18 cellular contexts compared by ENCODE assay signal in the genomic region with DNA sequence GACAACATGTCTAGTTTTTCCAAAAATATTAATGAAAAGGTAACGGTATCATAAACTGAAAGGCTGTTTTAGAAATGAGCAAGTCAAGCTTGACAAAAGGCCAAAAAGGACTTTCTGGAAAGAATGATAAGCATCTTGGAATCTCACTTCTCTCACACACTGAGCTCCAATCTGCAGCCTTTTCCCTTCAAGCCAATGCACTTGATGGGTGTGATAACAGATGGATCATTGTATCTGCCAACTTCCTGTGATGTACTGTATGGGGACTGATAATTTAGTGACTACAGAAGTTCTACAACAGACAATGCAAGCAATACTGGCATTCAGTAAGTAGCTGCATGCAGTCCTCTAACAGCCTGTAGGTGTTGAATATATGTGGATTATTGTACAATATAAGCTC.
DNase-seq lines count a peak whose midpoint lies in the region; ATAC-seq, FAIRE-seq and TF ChIP-seq lines count a peak whose summit lies in the region.
"Had no signal": no experiment of that assay in that cellular context is flagged by ENCODE, and none has a peak within 500 bp of the region (broad histone marks: within the 10 kb centered on the region; RNA-seq: fewer than 3 reads in every experiment).

No MANE protein-coding gene starts in this region.

- POLR2A ChIA-PET in A549 (lab: Yijun Ruan, JAX): interaction anchor here (0.6 kb wide), 1 partner anchor 163 kb away, joined by 5 read pairs; no protein-coding TSS in a partner anchor
- POLR2A ChIA-PET in WTC11 (lab: Charles Lee): interaction anchor here (1.2 kb wide), 1 partner anchor 52 kb away, joined by 3 read pairs; no protein-coding TSS in a partner anchor

- no peaks in the 10 kb centered on the region for H3K36me3 ChIP-seq in MG63

- no peak for TF ChIP-seq POLR2A in A549 (IDR thresholded peaks at IDR 0.05; ENCODE audit: low read length)

- no peak for FAIRE-seq in A549 (lab: Jason Lieb, UNC)
- FAIRE-seq: TTC549 had no signal

- H3K27ac ChIP-seq in A549: no peak overlapping the region

- peaks cover 5% of the 10 kb centered on the region; the same call in 1 of the 2 replicates for H3K36me3 Mint-ChIP-seq in HFFc6 (ENCODE audit: low read depth)
- H3K36me3 Mint-ChIP-seq in WTC11: no peaks in the 10 kb centered on the region

- TF ChIP-seq RAD21 in A549 (conservative IDR thresholded peaks at IDR 0.05 in 1 of 2, IDR thresholded peaks at IDR 0.05 in 1 of 2): no peak

- WGBS in A549 (ENCODE audit: missing lambda C conversion rate): 78% methylated on average over 1 of the region's 1 CpG

- H3K4me2 ChIP-seq in A549: peak overlapping the region; percentile 23; the same call in 2 of the 3 replicates

- H3K4me1 Mint-ChIP-seq in HFFc6 (ENCODE audit: low read depth) (peaks cover 88% of the 10 kb centered on the region), WTC11 (peaks cover 66% of the 10 kb centered on the region)

- TF ChIP-seq CTCF in A549 (IDR thresholded peaks at IDR 0.05): no peak
- no peak for TF ChIP-seq CTCF in HFFc6 (IDR thresholded peaks at IDR 0.05)
- TF ChIP-seq CTCF in WTC11 (IDR thresholded peaks at IDR 0.05): no peak

- H3K27me3 Mint-ChIP-seq in HFFc6 (ENCODE audit: insufficient read depth) (no peaks in the 10 kb centered on the region; the same call in none of the 2 replicates), WTC11 (ENCODE audit: low read depth) (no peaks in the 10 kb centered on the region)
- H3K27me3 Mint-ChIP-seq: B cell; central memory CD8-positive, alpha-beta T cell had no signal

- CTCF ChIA-PET in A549 (lab: Yijun Ruan, JAX): interaction anchor here (0.6 to 2.9 kb wide), 7 partner anchors 11 to 579 kb away, joined by 3 to 11 read pairs (median 3); no protein-coding TSS in a partner anchor
- CTCF ChIA-PET in WTC11 (lab: Charles Lee): interaction anchor here (1.0 to 1.2 kb wide), 2 partner anchors 11 to 136 kb away, joined by 3 read pairs; no protein-coding TSS in a partner anchor

- no peak for DNase-seq in A549 (ENCODE audit: low read depth in 1 of 2, low spot score in 1 of 2)
- DNase-seq in HFFc6: peak; percentile 33
- DNase-seq in WTC11 (ENCODE audit: low spot score): no peak
- peak; percentile 86 for DNase-seq in foreskin melanocyte
- no peak for DNase-seq in AML-193 (lab: John Stamatoyannopoulos, UW)
- DNase-seq in MG63: no peak
- no peak for DNase-seq in KG1 (lab: John Stamatoyannopoulos, UW)
- DNase-seq: activated naive CD4-positive, alpha-beta T cell treated with Interleukin-2 at 50 U/mL for 16 hours; H9; NCI-H1048; NCI-H510A; Right ventricle myocardium superior; stimulated activated CD4-positive, alpha-beta T cell treated with anti-CD3 and anti-CD28 coated beads, Interleukin-4, amount 100 ng/mL, for 1 hour; stimulated activated naive CD4-positive, alpha-beta T cell had no signal

- H3K9me3 ChIP-seq in A549 (no peaks in the 10 kb centered on the region), MG63 (no peaks in the 10 kb centered on the region)

- ATAC-seq in A549 (no peak; a peak in 1 of 6 replicates), WTC11 (no peak), HG02938 (IDR thresholded peaks at IDR 0.05; ENCODE audit: unreplicated experiment) (no peak)

- no peaks in the 10 kb centered on the region for H3K9me3 Mint-ChIP-seq in HFFc6
- no peaks in the 10 kb centered on the region for H3K9me3 Mint-ChIP-seq in WTC11
- H3K9me3 Mint-ChIP-seq: central memory CD8-positive, alpha-beta T cell; H9 had no signal

- H3K4me3 ChIP-seq in A549 (no peak overlapping the region), MG63 (no peak overlapping the region)

- no peak for TF ChIP-seq EP300 in A549 (IDR thresholded peaks at IDR 0.05)

- H3K27ac Mint-ChIP-seq in HFFc6: peak overlapping the region; percentile 24
- H3K27ac Mint-ChIP-seq in WTC11: 0 out of 2 replicates have a peak overlapping the region, but pooled peaks have one; percentile 47
- H3K27ac Mint-ChIP-seq: B cell, H9 had no signal

- H3K4me3 Mint-ChIP-seq in HFFc6: peak overlapping the region; percentile 55
- H3K4me3 Mint-ChIP-seq in WTC11: no peak overlapping the region
- H3K4me3 Mint-ChIP-seq: B cell; central memory CD8-positive, alpha-beta T cell; H9 had no signal

- H3K27me3 ChIP-seq in MG63: no peaks in the 10 kb centered on the region

- peaks cover 81% of the 10 kb centered on the region for H3K4me1 ChIP-seq in A549

TF ChIP-seq in A549, 52 proteins besides CTCF, POLR2A, EP300 and RAD21:
- TF ChIP-seq GATA3 (IDR thresholded peaks at IDR 0.05; ENCODE audit: borderline replicate concordance) (peak; percentile 23; the same call in 1 of the 2 replicates), TFCP2L1 (CRISPR knock-in tag; IDR thresholded peaks at IDR 0.05) (no peak)

TF ChIP-seq in WTC11, 78 proteins besides CTCF, POLR2A, EP300 and RAD21 (continues in another document):
- TF ChIP-seq SOX15 (CRISPR knock-in tag; IDR thresholded peaks at IDR 0.05) (no peak), RELA (CRISPR knock-in tag; IDR thresholded peaks at IDR 0.05; ENCODE audit: borderline replicate concordance) (no peak), NR3C1 (CRISPR knock-in tag; conservative IDR thresholded peaks at IDR 0.05; ENCODE audit: low read depth) (no peak), ZNF121 (CRISPR knock-in tag; IDR thresholded peaks at IDR 0.05) (no peak), EMX1 (CRISPR knock-in tag; IDR thresholded peaks at IDR 0.05) (no peak), ZNF219 (CRISPR knock-in tag; IDR thresholded peaks at IDR 0.05; ENCODE audit: borderline replicate concordance) (no peak)
- TF ChIP-seq, protein P1, sequence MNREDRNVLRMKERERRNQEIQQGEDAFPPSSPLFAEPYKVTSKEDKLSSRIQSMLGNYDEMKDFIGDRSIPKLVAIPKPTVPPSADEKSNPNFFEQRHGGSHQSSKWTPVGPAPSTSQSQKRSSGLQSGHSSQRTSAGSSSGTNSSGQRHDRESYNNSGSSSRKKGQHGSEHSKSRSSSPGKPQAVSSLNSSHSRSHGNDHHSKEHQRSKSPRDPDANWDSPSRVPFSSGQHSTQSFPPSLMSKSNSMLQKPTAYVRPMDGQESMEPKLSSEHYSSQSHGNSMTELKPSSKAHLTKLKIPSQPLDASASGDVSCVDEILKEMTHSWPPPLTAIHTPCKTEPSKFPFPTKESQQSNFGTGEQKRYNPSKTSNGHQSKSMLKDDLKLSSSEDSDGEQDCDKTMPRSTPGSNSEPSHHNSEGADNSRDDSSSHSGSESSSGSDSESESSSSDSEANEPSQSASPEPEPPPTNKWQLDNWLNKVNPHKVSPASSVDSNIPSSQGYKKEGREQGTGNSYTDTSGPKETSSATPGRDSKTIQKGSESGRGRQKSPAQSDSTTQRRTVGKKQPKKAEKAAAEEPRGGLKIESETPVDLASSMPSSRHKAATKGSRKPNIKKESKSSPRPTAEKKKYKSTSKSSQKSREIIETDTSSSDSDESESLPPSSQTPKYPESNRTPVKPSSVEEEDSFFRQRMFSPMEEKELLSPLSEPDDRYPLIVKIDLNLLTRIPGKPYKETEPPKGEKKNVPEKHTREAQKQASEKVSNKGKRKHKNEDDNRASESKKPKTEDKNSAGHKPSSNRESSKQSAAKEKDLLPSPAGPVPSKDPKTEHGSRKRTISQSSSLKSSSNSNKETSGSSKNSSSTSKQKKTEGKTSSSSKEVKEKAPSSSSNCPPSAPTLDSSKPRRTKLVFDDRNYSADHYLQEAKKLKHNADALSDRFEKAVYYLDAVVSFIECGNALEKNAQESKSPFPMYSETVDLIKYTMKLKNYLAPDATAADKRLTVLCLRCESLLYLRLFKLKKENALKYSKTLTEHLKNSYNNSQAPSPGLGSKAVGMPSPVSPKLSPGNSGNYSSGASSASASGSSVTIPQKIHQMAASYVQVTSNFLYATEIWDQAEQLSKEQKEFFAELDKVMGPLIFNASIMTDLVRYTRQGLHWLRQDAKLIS (CRISPR knock-in tag; IDR thresholded peaks at IDR 0.05; ENCODE audit: borderline replicate concordance): no peak
- TF ChIP-seq, protein P2, sequence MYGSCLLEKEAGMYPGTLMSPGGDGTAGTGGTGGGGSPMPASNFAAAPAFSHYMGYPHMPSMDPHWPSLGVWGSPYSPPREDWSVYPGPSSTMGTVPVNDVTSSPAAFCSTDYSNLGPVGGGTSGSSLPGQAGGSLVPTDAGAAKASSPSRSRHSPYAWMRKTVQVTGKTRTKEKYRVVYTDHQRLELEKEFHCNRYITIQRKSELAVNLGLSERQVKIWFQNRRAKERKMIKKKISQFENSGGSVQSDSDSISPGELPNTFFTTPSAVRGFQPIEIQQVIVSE (CRISPR knock-in tag; IDR thresholded peaks at IDR 0.05; ENCODE audit: borderline replicate concordance): no peak
- TF ChIP-seq, protein P3, sequence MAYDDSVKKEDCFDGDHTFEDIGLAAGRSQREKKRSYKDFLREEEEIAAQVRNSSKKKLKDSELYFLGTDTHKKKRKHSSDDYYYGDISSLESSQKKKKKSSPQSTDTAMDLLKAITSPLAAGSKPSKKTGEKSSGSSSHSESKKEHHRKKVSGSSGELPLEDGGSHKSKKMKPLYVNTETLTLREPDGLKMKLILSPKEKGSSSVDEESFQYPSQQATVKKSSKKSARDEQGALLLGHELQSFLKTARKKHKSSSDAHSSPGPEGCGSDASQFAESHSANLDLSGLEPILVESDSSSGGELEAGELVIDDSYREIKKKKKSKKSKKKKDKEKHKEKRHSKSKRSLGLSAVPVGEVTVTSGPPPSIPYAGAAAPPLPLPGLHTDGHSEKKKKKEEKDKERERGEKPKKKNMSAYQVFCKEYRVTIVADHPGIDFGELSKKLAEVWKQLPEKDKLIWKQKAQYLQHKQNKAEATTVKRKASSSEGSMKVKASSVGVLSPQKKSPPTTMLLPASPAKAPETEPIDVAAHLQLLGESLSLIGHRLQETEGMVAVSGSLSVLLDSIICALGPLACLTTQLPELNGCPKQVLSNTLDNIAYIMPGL (CRISPR knock-in tag; IDR thresholded peaks at IDR 0.05): no peak
- TF ChIP-seq, protein P4, sequence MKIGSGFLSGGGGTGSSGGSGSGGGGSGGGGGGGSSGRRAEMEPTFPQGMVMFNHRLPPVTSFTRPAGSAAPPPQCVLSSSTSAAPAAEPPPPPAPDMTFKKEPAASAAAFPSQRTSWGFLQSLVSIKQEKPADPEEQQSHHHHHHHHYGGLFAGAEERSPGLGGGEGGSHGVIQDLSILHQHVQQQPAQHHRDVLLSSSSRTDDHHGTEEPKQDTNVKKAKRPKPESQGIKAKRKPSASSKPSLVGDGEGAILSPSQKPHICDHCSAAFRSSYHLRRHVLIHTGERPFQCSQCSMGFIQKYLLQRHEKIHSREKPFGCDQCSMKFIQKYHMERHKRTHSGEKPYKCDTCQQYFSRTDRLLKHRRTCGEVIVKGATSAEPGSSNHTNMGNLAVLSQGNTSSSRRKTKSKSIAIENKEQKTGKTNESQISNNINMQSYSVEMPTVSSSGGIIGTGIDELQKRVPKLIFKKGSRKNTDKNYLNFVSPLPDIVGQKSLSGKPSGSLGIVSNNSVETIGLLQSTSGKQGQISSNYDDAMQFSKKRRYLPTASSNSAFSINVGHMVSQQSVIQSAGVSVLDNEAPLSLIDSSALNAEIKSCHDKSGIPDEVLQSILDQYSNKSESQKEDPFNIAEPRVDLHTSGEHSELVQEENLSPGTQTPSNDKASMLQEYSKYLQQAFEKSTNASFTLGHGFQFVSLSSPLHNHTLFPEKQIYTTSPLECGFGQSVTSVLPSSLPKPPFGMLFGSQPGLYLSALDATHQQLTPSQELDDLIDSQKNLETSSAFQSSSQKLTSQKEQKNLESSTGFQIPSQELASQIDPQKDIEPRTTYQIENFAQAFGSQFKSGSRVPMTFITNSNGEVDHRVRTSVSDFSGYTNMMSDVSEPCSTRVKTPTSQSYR (CRISPR knock-in tag; IDR thresholded peaks at IDR 0.05): no peak

Comparison
In these comparisons a context has a peak if more than half of its experiments do, and no peak if none do; other contexts are left out.
1. DNase-seq: peak in HFFc6 (single experiment) and foreskin melanocyte (single experiment); none in A549 (0 of 2), WTC11 (single experiment), AML-193 (0 of 2), MG63 (single experiment) and KG1 (single experiment).